Comparison of ENCODE assay signal across 1 cellular context in the genomic region with DNA sequence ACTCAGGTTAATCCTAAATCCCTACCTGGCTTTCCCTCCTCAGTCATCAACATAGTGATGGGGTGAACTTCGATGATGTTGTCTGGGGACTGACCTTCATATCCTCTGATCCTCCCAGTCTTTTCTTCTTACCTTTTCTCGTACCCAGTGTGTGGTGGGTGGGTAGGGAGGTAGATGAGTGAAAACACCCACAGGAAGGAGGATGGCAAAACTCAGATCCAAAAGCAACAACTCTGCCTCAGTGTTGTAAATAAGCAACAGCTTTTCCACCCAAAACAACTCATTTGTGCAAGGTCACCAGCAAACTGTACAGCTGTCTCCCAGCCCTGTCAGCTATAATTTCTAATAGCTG.
TF ChIP-seq lines count a peak whose summit lies in the region.

No MANE protein-coding gene starts in this region.

TF ChIP-seq in endothelial cell of umbilical vein, 7 proteins besides CTCF, POLR2A, EP300 and RAD21 (continued from another document):
- TF ChIP-seq JUN (IDR thresholded peaks at IDR 0.05; ENCODE audit: borderline replicate concordance, insufficient read depth, insufficient read length, low read depth), result no peak
- TF ChIP-seq, protein P1, sequence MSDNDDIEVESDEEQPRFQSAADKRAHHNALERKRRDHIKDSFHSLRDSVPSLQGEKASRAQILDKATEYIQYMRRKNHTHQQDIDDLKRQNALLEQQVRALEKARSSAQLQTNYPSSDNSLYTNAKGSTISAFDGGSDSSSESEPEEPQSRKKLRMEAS (IDR thresholded peaks at IDR 0.05; ENCODE audit: insufficient read depth, insufficient read length), result no peak
TF ChIP-seq in endothelial cell of umbilical vein: peak in this region for 0.
